11 cellular contexts compared by ENCODE assay signal in the genomic region with DNA sequence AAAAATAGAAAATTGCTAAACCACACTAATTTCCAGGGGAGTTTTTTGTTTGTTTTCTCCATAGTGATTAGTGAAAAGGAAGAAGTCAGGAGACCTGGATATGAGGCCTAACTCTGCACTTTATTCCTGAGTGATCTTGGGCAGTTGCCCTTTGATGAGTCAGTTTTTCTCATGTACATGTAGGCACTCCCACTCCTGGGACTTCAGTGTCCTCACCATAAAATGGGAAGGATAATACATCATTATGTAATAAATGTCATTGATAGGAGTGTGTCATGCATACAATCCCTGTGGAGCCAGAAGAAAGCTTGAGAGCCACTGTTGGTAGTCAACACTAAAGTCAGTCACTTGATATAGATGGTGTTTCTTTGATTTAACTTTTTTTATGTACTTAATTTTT. TPM values are rescaled to one million over a fixed set of nuclear protein-coding genes. Genes with fewer than 3 reads are reported as not detected.
DNase-seq lines count a peak whose midpoint lies in the region; ATAC-seq, FAIRE-seq and TF ChIP-seq lines count a peak whose summit lies in the region.
"Had no signal": no experiment of that assay in that cellular context is flagged by ENCODE, and none has a peak within 500 bp of the region (broad histone marks: within the 10 kb centered on the region; RNA-seq: fewer than 3 reads in every experiment).

No MANE protein-coding gene starts in this region.

- TF ChIP-seq CTCF in Calu3 (IDR thresholded peaks at IDR 0.05; ENCODE audit: unreplicated experiment) (no peak), epithelial cell of esophagus (IDR thresholded peaks at IDR 0.05; ENCODE audit: insufficient read depth, low read depth, low read length, missing control alignments) (no peak), pancreas (IDR thresholded peaks at IDR 0.05) (no peak)

- no peak for DNase-seq in Calu3
- peak; percentile 48 for DNase-seq in OCI-M1 (lab: John Stamatoyannopoulos, UW)
- DNase-seq in epithelial cell of esophagus (ENCODE audit: low read depth), result peak; percentile 51
- no peak for DNase-seq in pancreas
- no peak for DNase-seq in activated CD4-positive, CD25-positive, alpha-beta regulatory T cell treated with anti-CD3 and anti-CD28 coated beads, Interleukin-2, amount 50 U/mL, for 72 hours
- DNase-seq in NCI-H2196 treated with DMSO at 0.1 percent for 48 hours (lab: John Stamatoyannopoulos, UW; ENCODE audit: unreplicated experiment), result no peak
- DNase-seq in NCI-H2029 (lab: John Stamatoyannopoulos, UW), result no peak
- DNase-seq: activated CD4-positive, alpha-beta T cell treated with anti-CD3 and anti-CD28 coated beads, Interleukin-2, amount 50 U/mL, for 48 hours; upper lobe of left lung had no signal

- H3K9me3 Mint-ChIP-seq in Calu3 (ENCODE audit: low read depth, unreplicated experiment), result no peaks in the 10 kb centered on the region

- FAIRE-seq in pancreas (lab: Jason Lieb, UNC), result no peak
- FAIRE-seq: H1 had no signal

- no peaks in the 10 kb centered on the region for H3K27me3 Mint-ChIP-seq in Calu3 (ENCODE audit: unreplicated experiment)

- intact Hi-C loops in Calu3 (cut with micrococcal nuclease; ENCODE audit: unreplicated experiment) (loop anchor here (2.0 kb wide), 1 partner anchor 39 kb away; no protein-coding TSS in a partner anchor), pancreas (cut with DNase I) (no loop called here)

- ATAC-seq in pancreas (peak; percentile 69 to 89 (median 76)), HG03565 (IDR thresholded peaks at IDR 0.05; ENCODE audit: unreplicated experiment) (no peak)

- peaks cover 30% of the 10 kb centered on the region for H3K4me1 Mint-ChIP-seq in Calu3 (ENCODE audit: low read depth, unreplicated experiment)

- H3K4me1 ChIP-seq in pancreas, result peaks cover 0 to 8% (median 0%) of the 10 kb centered on the region in 3 donors

- peak overlapping the region; percentile 10 for H3K27ac Mint-ChIP-seq in Calu3 (ENCODE audit: unreplicated experiment)

- no peak overlapping the region for H3K4me3 Mint-ChIP-seq in Calu3 (ENCODE audit: low read depth, unreplicated experiment)

- peaks cover 66% of the 10 kb centered on the region for H3K36me3 Mint-ChIP-seq in Calu3 (ENCODE audit: insufficient read depth, unreplicated experiment)

- H3K36me3 ChIP-seq in pancreas, result peaks cover 0 to 1% (median 0%) of the 10 kb centered on the region in 3 donors

- H3K27me3 ChIP-seq in pancreas, result no peaks in the 10 kb centered on the region
- H3K27me3 ChIP-seq: upper lobe of left lung had no signal

- H3K4me3 ChIP-seq in epithelial cell of esophagus (ENCODE audit: low read length) (no peak overlapping the region), pancreas (no peak overlapping the region)
- H3K4me3 ChIP-seq: upper lobe of left lung had no signal

- no TSS peak for BruUV-seq in Calu3 (replicated peaks; lab: Mats Ljungman, UMichigan)

- no peaks in the 10 kb centered on the region for H3K9me3 ChIP-seq in pancreas
- H3K9me3 ChIP-seq: upper lobe of left lung had no signal

- CTCF ChIA-PET in Calu3 (lab: Charles Lee), result interaction anchor here (0.5 to 2.1 kb wide), 7 partner anchors 10 to 583 kb away, joined by 3 to 13 read pairs (median 4); a partner anchor contains a TSS

- no peak overlapping the region for H3K27ac ChIP-seq in pancreas
- H3K27ac ChIP-seq: upper lobe of left lung had no signal

RNA-seq across cellular contexts. Expression of a gene that starts 32.5 kb away (rescaled TPM):
- 327 and 376 TPM in 2 replicates for total RNA-seq in Calu3 (2022)
- 10 to 100 TPM; 11.8 to 21.7 (median 14.6) TPM for total RNA-seq in pancreas
- 1 to 10 TPM; 6.3 to 9.5 TPM for polyA plus RNA-seq in pancreas

RNA-seq across cellular contexts. Expression of a gene that starts 36.1 kb away (rescaled TPM):
- 567 and 645 TPM in 2 replicates for total RNA-seq in Calu3 (2022)
- 1 to 10 TPM in 5 of 6 donors, under 1 TPM in 1; 0.71 to 3.3 (median 2.0) TPM for total RNA-seq in pancreas
- polyA plus RNA-seq in pancreas, result 1 to 10 TPM in 1 of 2 donors, under 1 TPM in 1; 0.75 to 1.1 TPM

RNA-seq across cellular contexts. Expression of a gene that starts 57.4 kb away (rescaled TPM):
- total RNA-seq in Calu3 (2022), result 150 and 170 TPM in 2 replicates
- 10 to 100 TPM in 3 of 6 donors, 1 to 10 TPM in 3; 6.8 to 19.7 (median 10.1) TPM for total RNA-seq in pancreas
- 10 to 100 TPM; 14.7 to 15.0 TPM for polyA plus RNA-seq in pancreas

Comparison
In these comparisons a context has a peak if more than half of its experiments do, and no peak if none do; other contexts are left out.
1. DNase-seq: peak in OCI-M1 (single experiment) and epithelial cell of esophagus (single experiment); none in Calu3 (single experiment), pancreas (0 of 6), activated CD4-positive, CD25-positive, alpha-beta regulatory T cell treated with anti-CD3 and anti-CD28 coated beads, Interleukin-2, amount 50 U/mL, for 72 hours (single experiment), NCI-H2196 treated with DMSO at 0.1 percent for 48 hours (single experiment) and NCI-H2029 (single experiment).
2. RNA of a gene that starts 32.5 kb away (total RNA-seq): 327 to 376 TPM in Calu3; 11.8 to 21.7 TPM in pancreas; every median in the first group is over 10 times any median in the second.
3. RNA of a gene that starts 36.1 kb away (total RNA-seq): 567 to 645 TPM in Calu3; 0.71 to 3.3 TPM in pancreas; every median in the first group is over 100 times any median in the second.